Comparison of ENCODE assay signal across 8 cellular contexts in genomic region chr4:42398448-42399355, GRCh38. TPM values are rescaled to one million over a fixed set of nuclear protein-coding genes. Genes with fewer than 3 reads are reported as not detected.
DNase-seq lines count a peak whose midpoint lies in the region; ATAC-seq and TF ChIP-seq lines count a peak whose summit lies in the region.
"Had no signal": no experiment of that assay in that cellular context is flagged by ENCODE, and none has a peak within 500 bp of the region (broad histone marks: within the 10 kb centered on the region; RNA-seq: fewer than 3 reads in every experiment).

No MANE protein-coding gene starts in this region.

- peaks cover 22% of the 10 kb centered on the region for H3F3A ChIP-seq in GM23338 (replicated peaks; ENCODE audit: low read depth)

- H3K4me3 ChIP-seq in GM23338, result peak overlapping the region; percentile 64
- peak overlapping the region; percentile 64 for H3K4me3 ChIP-seq in iPS-15b (ENCODE audit: low read depth, low read length)
- H3K4me3 ChIP-seq: K562 had no signal

- peak; percentile 41 for ATAC-seq in GM23338
- ATAC-seq in activated B cell treated with CpG ODN at 0.5 μM for 24 hours (ENCODE audit: low read depth), result no peak
- no peak for ATAC-seq in HG03159 (IDR thresholded peaks at IDR 0.05; ENCODE audit: unreplicated experiment)
- ATAC-seq in HG02885 (IDR thresholded peaks at IDR 0.05; ENCODE audit: poor library complexity, unreplicated experiment), result no peak
- ATAC-seq: K562 had no signal

- H4K20me1 ChIP-seq in GM23338 (replicated peaks; ENCODE audit: insufficient read depth), result no peaks in the 10 kb centered on the region

- no peak overlapping the region for H3K9ac ChIP-seq in iPS-15b (ENCODE audit: low read depth, low read length)

- no peaks in the 10 kb centered on the region for H3K9me2 ChIP-seq in GM23338 (ENCODE audit: insufficient read depth)

- H3K4me3 Mint-ChIP-seq in GM23338 (peak overlapping the region; percentile 87), activated B cell treated with CpG ODN at 0.5 μM for 24 hours (peak overlapping the region; percentile 89)
- H3K4me3 Mint-ChIP-seq in stimulated activated naive CD8-positive, alpha-beta T cell treated with anti-CD3 and anti-CD28 coated beads, Interleukin-15, Interleukin-2, amounts not matched to agents 100 ng/mL and 50 ng/mL, for 24 hours, result peak overlapping the region; percentile 74

- H3K27me3 Mint-ChIP-seq in GM23338 (ENCODE audit: insufficient read depth, low read depth, poor library complexity) (peaks cover 62% of the 10 kb centered on the region), activated B cell treated with CpG ODN at 0.5 μM for 24 hours (peaks cover 51% of the 10 kb centered on the region)
- H3K27me3 Mint-ChIP-seq in stimulated activated naive CD8-positive, alpha-beta T cell treated with anti-CD3 and anti-CD28 coated beads, Interleukin-15, Interleukin-2, amounts not matched to agents 100 ng/mL and 50 ng/mL, for 24 hours, result peaks cover 71% of the 10 kb centered on the region

- peak overlapping the region; percentile 88 for H3K4me2 ChIP-seq in GM23338

- no peaks in the 10 kb centered on the region for H3K36me3 ChIP-seq in GM23338 (ENCODE audit: insufficient read depth)
- H3K36me3 ChIP-seq in iPS-15b (ENCODE audit: control insufficient read depth, insufficient read depth, low read length), result no peaks in the 10 kb centered on the region

- CTCF ChIA-PET in activated B cell treated with CpG ODN at 0.5 μM for 24 hours (lab: Charles Lee), result no interaction called here

- H3K4me1 ChIP-seq in GM23338 (ENCODE audit: insufficient read depth) (peaks cover 48% of the 10 kb centered on the region), iPS-15b (ENCODE audit: control insufficient read depth, insufficient read depth, low read length) (peaks cover 8% of the 10 kb centered on the region)

- DNase-seq in GM23338 (ENCODE audit: low spot score), result peak; percentile 73
- DNase-seq in activated B cell treated with CpG ODN at 0.5 μM for 24 hours, result no peak
- DNase-seq in activated CD4-positive, CD25-positive, alpha-beta regulatory T cell treated with anti-CD3 and anti-CD28 coated beads, Interleukin-2, amount 50 U/mL, for 72 hours, result no peak

- no peak overlapping the region for H3K27ac Mint-ChIP-seq in GM23338
- no peak overlapping the region for H3K27ac Mint-ChIP-seq in activated B cell treated with CpG ODN at 0.5 μM for 24 hours
- no peak overlapping the region for H3K27ac Mint-ChIP-seq in stimulated activated naive CD8-positive, alpha-beta T cell treated with anti-CD3 and anti-CD28 coated beads, Interleukin-15, Interleukin-2, amounts not matched to agents 100 ng/mL and 50 ng/mL, for 24 hours

- peaks cover 6% of the 10 kb centered on the region; the same call in 2 of the 3 replicates for H3K9me3 Mint-ChIP-seq in GM23338
- no peaks in the 10 kb centered on the region for H3K9me3 Mint-ChIP-seq in activated B cell treated with CpG ODN at 0.5 μM for 24 hours
- H3K9me3 Mint-ChIP-seq in stimulated activated naive CD8-positive, alpha-beta T cell treated with anti-CD3 and anti-CD28 coated beads, Interleukin-15, Interleukin-2, amounts not matched to agents 100 ng/mL and 50 ng/mL, for 24 hours, result no peaks in the 10 kb centered on the region

- intact Hi-C loops in activated B cell treated with CpG ODN at 0.5 μM for 24 hours (cut with micrococcal nuclease), result loop anchor here (5.0 kb wide), 3 partner anchors 116 to 516 kb away; partner anchors contain the start of gene BEND4

- peaks cover 79% of the 10 kb centered on the region for H3K27me3 ChIP-seq in GM23338 (ENCODE audit: insufficient read depth)
- H3K27me3 ChIP-seq in iPS-15b (ENCODE audit: control insufficient read depth, insufficient read depth, low read length), result peaks cover 71% of the 10 kb centered on the region

- H2AFZ ChIP-seq in GM23338, result peak overlapping the region; percentile 85

- peaks cover 60% of the 10 kb centered on the region for H3K4me1 Mint-ChIP-seq in GM23338
- H3K4me1 Mint-ChIP-seq in activated B cell treated with CpG ODN at 0.5 μM for 24 hours, result peaks cover 33% of the 10 kb centered on the region
- H3K4me1 Mint-ChIP-seq in stimulated activated naive CD8-positive, alpha-beta T cell treated with anti-CD3 and anti-CD28 coated beads, Interleukin-15, Interleukin-2, amounts not matched to agents 100 ng/mL and 50 ng/mL, for 24 hours (ENCODE audit: low read depth), result peaks cover 33% of the 10 kb centered on the region

- no peak overlapping the region for H3K27ac ChIP-seq in GM23338 (ENCODE audit: low read depth)

- no peak; a peak in 1 of 4 replicates for TF ChIP-seq CTCF in GM23338 (conservative IDR thresholded peaks at IDR 0.05; ENCODE audit: low read depth in 2 of 2)
- TF ChIP-seq CTCF in activated B cell treated with CpG ODN at 0.5 μM for 24 hours (IDR thresholded peaks at IDR 0.05), result no peak

- POLR2A ChIA-PET in activated B cell treated with CpG ODN at 0.5 μM for 24 hours (lab: Charles Lee), result no interaction called here

- no peaks in the 10 kb centered on the region for H3K79me2 ChIP-seq in GM23338 (replicated peaks; ENCODE audit: insufficient read depth)

- H3K36me3 Mint-ChIP-seq in GM23338 (ENCODE audit: low read depth) (peaks cover 11% of the 10 kb centered on the region), activated B cell treated with CpG ODN at 0.5 μM for 24 hours (ENCODE audit: low read depth) (no peaks in the 10 kb centered on the region)
- no peaks in the 10 kb centered on the region for H3K36me3 Mint-ChIP-seq in stimulated activated naive CD8-positive, alpha-beta T cell treated with anti-CD3 and anti-CD28 coated beads, Interleukin-15, Interleukin-2, amounts not matched to agents 100 ng/mL and 50 ng/mL, for 24 hours (ENCODE audit: low read depth)

- H3K9me3 ChIP-seq in iPS-15b (ENCODE audit: control insufficient read depth, insufficient read depth, low read length), result no peaks in the 10 kb centered on the region

TF ChIP-seq in GM23338, 12 proteins besides CTCF, POLR2A, EP300 and RAD21 (continues in another document):
- TF ChIP-seq JUNB (IDR thresholded peaks at IDR 0.05; ENCODE audit: unreplicated experiment), result no peak
- TF ChIP-seq EZH2 (IDR thresholded peaks at IDR 0.05; ENCODE audit: low read depth, unreplicated experiment), result peak; percentile 70
- no peak for TF ChIP-seq POLR2AphosphoS5 (IDR thresholded peaks at IDR 0.05; ENCODE audit: low read depth)
- TF ChIP-seq, protein P1, sequence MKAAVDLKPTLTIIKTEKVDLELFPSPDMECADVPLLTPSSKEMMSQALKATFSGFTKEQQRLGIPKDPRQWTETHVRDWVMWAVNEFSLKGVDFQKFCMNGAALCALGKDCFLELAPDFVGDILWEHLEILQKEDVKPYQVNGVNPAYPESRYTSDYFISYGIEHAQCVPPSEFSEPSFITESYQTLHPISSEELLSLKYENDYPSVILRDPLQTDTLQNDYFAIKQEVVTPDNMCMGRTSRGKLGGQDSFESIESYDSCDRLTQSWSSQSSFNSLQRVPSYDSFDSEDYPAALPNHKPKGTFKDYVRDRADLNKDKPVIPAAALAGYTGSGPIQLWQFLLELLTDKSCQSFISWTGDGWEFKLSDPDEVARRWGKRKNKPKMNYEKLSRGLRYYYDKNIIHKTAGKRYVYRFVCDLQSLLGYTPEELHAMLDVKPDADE (IDR thresholded peaks at IDR 0.05), result no peak
- no peak for TF ChIP-seq ZNF114 (CRISPR knock-in tag; IDR thresholded peaks at IDR 0.05)

RNA-seq across cellular contexts. Expression of gene SHISA3, which starts 1.4 kb away (rescaled TPM):
- total RNA-seq in GM23338 (2014; rRNA removed; shearing (Covaris generic)), result 4.4 and 6.6 TPM in 2 replicates
- polyA plus RNA-seq in GM23338 (2016; fragmentation: Nextera tagmentation; extraction: Ambion mirVana), result 3.5 and 5.0 TPM in 2 replicates
- total RNA-seq in activated B cell treated with CpG ODN at 0.5 μM for 24 hours, result not detected in 2 replicates
- total RNA-seq: K562 had no signal
- polyA plus RNA-seq: K562 had no signal
